1 cellular context compared by ENCODE assay signal in genomic region chr7:149071641-149072437, GRCh38.
TF ChIP-seq lines count a peak whose summit lies in the region.

No MANE protein-coding gene starts in this region.

TF ChIP-seq in SK-N-SH treated with all-trans-retinoic acid at 6 μM for 48 hours, 23 proteins besides CTCF, POLR2A, EP300 and RAD21 (continued from another document):
- no peak for TF ChIP-seq POU6F1 (CRISPR knock-in tag; IDR thresholded peaks at IDR 0.05; ENCODE audit: borderline replicate concordance, low read depth)
